Comparison of ENCODE assay signal across 9 cellular contexts in the genomic region with DNA sequence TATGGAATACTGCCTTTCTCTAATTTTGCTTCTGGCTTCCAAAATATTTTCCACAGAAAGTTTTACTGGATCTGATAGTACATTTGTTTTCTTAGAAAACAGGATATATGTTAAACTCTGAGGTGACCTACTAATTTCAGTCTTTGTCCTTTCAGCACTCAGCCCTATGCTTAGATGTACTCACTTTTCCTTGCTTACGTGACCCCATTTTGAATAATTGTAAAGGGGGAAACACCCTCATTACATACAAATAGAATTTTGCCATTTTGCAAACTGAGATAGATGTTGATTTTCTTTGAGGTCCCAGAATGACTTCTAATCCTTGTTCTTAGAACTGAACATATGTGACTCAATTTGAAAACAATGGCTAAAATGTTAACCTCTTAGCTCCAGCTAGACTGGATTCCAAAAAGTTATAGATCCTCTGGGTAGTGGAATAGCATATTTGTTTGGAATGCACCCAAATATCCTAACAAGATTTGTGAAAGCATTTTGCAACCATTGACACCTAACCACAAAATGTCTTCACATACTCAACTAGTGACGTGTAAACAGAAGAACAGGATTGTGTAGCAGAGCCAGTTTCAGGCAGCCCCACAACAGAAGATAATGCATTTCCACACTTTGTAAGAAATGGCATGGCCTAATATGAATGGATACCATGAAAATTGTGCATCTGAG. TPM values are rescaled to one million over a fixed set of nuclear protein-coding genes. Genes with fewer than 3 reads are reported as not detected.
DNase-seq lines count a peak whose midpoint lies in the region; ATAC-seq, FAIRE-seq and TF ChIP-seq lines count a peak whose summit lies in the region.
"Had no signal": no experiment of that assay in that cellular context is flagged by ENCODE, and none has a peak within 500 bp of the region (broad histone marks: within the 10 kb centered on the region; RNA-seq: fewer than 3 reads in every experiment).

No MANE protein-coding gene starts in this region.

- DNase-seq in AG04450 (ENCODE audit: low read depth, low spot score), result peak; percentile 59
- no peak for DNase-seq in H54 (ENCODE audit: insufficient read length, low spot score)
- no peak for DNase-seq in adrenal gland
- DNase-seq in left lung, result no peak
- no peak for DNase-seq in cortex of kidney (lab: John Stamatoyannopoulos, UW)
- DNase-seq in NCI-H1105 (lab: John Stamatoyannopoulos, UW), result no peak

- no peaks in the 10 kb centered on the region for H3K9me3 ChIP-seq in AG04450 (ENCODE audit: control insufficient read depth, insufficient read depth, low read length)
- H3K9me3 ChIP-seq in adrenal gland (replicated peaks in 1 of 3), result no peaks in the 10 kb centered on the region
- H3K9me3 ChIP-seq in left lung, result no peaks in the 10 kb centered on the region

- 60 to 75% (median 67%) methylated on average over 2 of the region's 2 CpGs for WGBS in adrenal gland, 4 donors

- ATAC-seq in left lung (peak; percentile 64), GM21423 (IDR thresholded peaks at IDR 0.05; ENCODE audit: unreplicated experiment) (no peak)
- no peak for ATAC-seq in activated CD4-positive, CD25-positive, alpha-beta regulatory T cell treated with anti-CD3 and anti-CD28 coated beads, Interleukin-2, amount 50 U/mL, for 24 hours

- H3K4me1 ChIP-seq in adrenal gland (replicated peaks in 1 of 2), result peaks cover 22 to 49% of the 10 kb centered on the region in 2 donors
- peaks cover 8 to 11% of the 10 kb centered on the region in 2 donors for H3K4me1 ChIP-seq in left lung

- no peak overlapping the region for H3K4me3 ChIP-seq in AG04450 (ENCODE audit: low read depth, low read length)
- peak overlapping the region in 2 of 4 donors; percentile 15 to 46 for H3K4me3 ChIP-seq in adrenal gland
- no peak overlapping the region for H3K4me3 ChIP-seq in left lung

- intact Hi-C loops in adrenal gland (cut with DNase I), result no loop called here
- intact Hi-C loops in left lung (cut with DNase I), result no loop called here

- H3K27me3 ChIP-seq in AG04450 (ENCODE audit: control insufficient read depth, insufficient read depth, low read length), result no peaks in the 10 kb centered on the region
- H3K27me3 ChIP-seq in adrenal gland, result no peaks in the 10 kb centered on the region
- H3K27me3 ChIP-seq in left lung, result no peaks in the 10 kb centered on the region

- FAIRE-seq in H54 (lab: Jason Lieb, UNC), result peak; percentile 99

- no peak overlapping the region for H3K27ac ChIP-seq in AG04450 (ENCODE audit: low read depth, low read length)
- H3K27ac ChIP-seq in adrenal gland, result peak overlapping the region in 3 of 5 donors; percentile 4 to 46 (median 13)
- peak overlapping the region in 1 of 2 donors; percentile 41 for H3K27ac ChIP-seq in left lung
- H3K27ac ChIP-seq: C4-2B had no signal

- H3K36me3 ChIP-seq in adrenal gland (replicated peaks in 1 of 2) (no peaks in the 10 kb centered on the region), left lung (no peaks in the 10 kb centered on the region)

- POLR2A ChIA-PET in AG04450 (lab: Yijun Ruan, JAX), result no interaction called here

- CTCF ChIA-PET in AG04450 (lab: Charles Lee), result interaction anchor here (0.7 to 1.5 kb wide), 2 partner anchors 204 kb away, joined by 3 to 6 read pairs; no protein-coding TSS in a partner anchor

- TF ChIP-seq POLR2A in H54 (IDR thresholded peaks at IDR 0.05; ENCODE audit: low read depth, low read length) (no peak), adrenal gland (IDR thresholded peaks at IDR 0.05) (no peak)

- TF ChIP-seq CTCF in AG04450 (IDR thresholded peaks at IDR 0.05; ENCODE audit: low read depth, low read length), result no peak
- TF ChIP-seq CTCF in adrenal gland (IDR thresholded peaks at IDR 0.05), result no peak
- no peak for TF ChIP-seq CTCF in left lung (IDR thresholded peaks at IDR 0.05)

RNA-seq across cellular contexts. Expression of a gene that starts 44.8 kb away (rescaled TPM):
- polyA plus RNA-seq in AG04450 (2011; rRNA removed) (48.2 and 68.6 TPM in 2 replicates), adrenal gland (10 to 100 TPM; 13.5 to 61.2 (median 18.5) TPM)
- 77.3 and 98.3 TPM in 2 replicates for polyA minus RNA-seq in AG04450 (2011; rRNA and poly(A)+ RNA removed)
- total RNA-seq in adrenal gland (10 to 100 TPM; 26.8 to 83.6 (median 46.3) TPM), left lung (10 to 100 TPM; 37.4 to 39.5 TPM)
